17 cellular contexts compared by ENCODE assay signal in genomic region chrX:110157444-110157843, GRCh38.
A peak's percentile ranks its signal among the peaks of the same experiment; 100 is the strongest.
DNase-seq lines count a peak whose midpoint lies in the region; ATAC-seq and TF ChIP-seq lines count a peak whose summit lies in the region.
"Had no signal": no experiment of that assay in that cellular context is flagged by ENCODE, and none has a peak within 500 bp of the region (broad histone marks: within the 10 kb centered on the region; RNA-seq: fewer than 3 reads in every experiment).

No MANE protein-coding gene starts in this region.

- CTCF ChIA-PET in activated naive CD4-positive, alpha-beta T cell treated with anti-CD3 and anti-CD28 coated beads, Interleukin-2, amount 10 ng/mL, durations not matched to agents 7 days and 5 days (lab: Charles Lee): interaction anchor here (2.4 to 21.0 kb wide), 4 partner anchors 11 to 255 kb away, joined by 10 to 409 read pairs (median 14); no protein-coding TSS in a partner anchor

- DNase-seq in activated naive CD4-positive, alpha-beta T cell treated with anti-CD3 and anti-CD28 coated beads, Interleukin-2, amount 10 ng/mL, durations not matched to agents 7 days and 5 days: no peak
- DNase-seq in activated naive CD4-positive, alpha-beta T cell treated with anti-CD3 and anti-CD28 coated beads, Interleukin-2, amount 50 U/mL, for 16 hours: no peak
- DNase-seq in erythroblast (lab: John Stamatoyannopoulos, UW) (peak; percentile 13 to 23), left cardiac atrium (no peak), cardiac septum (ENCODE audit: low spot score) (no peak)
- no peak for DNase-seq in stimulated activated effector memory CD8-positive, alpha-beta T cell treated with anti-CD3 and anti-CD28 coated beads, Interleukin-12 subunit alpha, Interleukin-12 subunit beta, amount 100 ng/mL, for 72 hours (ENCODE audit: low spot score in 2 of 2)
- DNase-seq: CD4-positive, CD25-positive, alpha-beta regulatory T cell; CD8-positive, alpha-beta T cell; DMS 273 treated with DMSO at 0.1 percent for 48 hours; DMS79; EL; GDM1; GM23248; H7; HCEC 1CT had no signal

- peaks cover 1% of the 10 kb centered on the region for H3K36me3 Mint-ChIP-seq in activated naive CD4-positive, alpha-beta T cell treated with anti-CD3 and anti-CD28 coated beads, Interleukin-2, amount 10 ng/mL, durations not matched to agents 7 days and 5 days
- peaks cover 7% of the 10 kb centered on the region for H3K36me3 Mint-ChIP-seq in stimulated activated effector memory CD8-positive, alpha-beta T cell treated with anti-CD3 and anti-CD28 coated beads, Interleukin-12 subunit alpha, Interleukin-12 subunit beta, amount 100 ng/mL, for 72 hours

- H3K27ac Mint-ChIP-seq in activated naive CD4-positive, alpha-beta T cell treated with anti-CD3 and anti-CD28 coated beads, Interleukin-2, amount 10 ng/mL, durations not matched to agents 7 days and 5 days: peak overlapping the region; percentile 24
- H3K27ac Mint-ChIP-seq in stimulated activated effector memory CD8-positive, alpha-beta T cell treated with anti-CD3 and anti-CD28 coated beads, Interleukin-12 subunit alpha, Interleukin-12 subunit beta, amount 100 ng/mL, for 72 hours: peak overlapping the region; percentile 38
- H3K27ac Mint-ChIP-seq: B cell; CD8-positive, alpha-beta T cell had no signal

- TF ChIP-seq POLR2A in erythroblast (IDR thresholded peaks at IDR 0.05; ENCODE audit: low read length): no peak

- no peak overlapping the region for H3K4me3 Mint-ChIP-seq in activated naive CD4-positive, alpha-beta T cell treated with anti-CD3 and anti-CD28 coated beads, Interleukin-2, amount 10 ng/mL, durations not matched to agents 7 days and 5 days
- no peak overlapping the region for H3K4me3 Mint-ChIP-seq in stimulated activated effector memory CD8-positive, alpha-beta T cell treated with anti-CD3 and anti-CD28 coated beads, Interleukin-12 subunit alpha, Interleukin-12 subunit beta, amount 100 ng/mL, for 72 hours
- H3K4me3 Mint-ChIP-seq: B cell; CD4-positive, CD25-positive, alpha-beta regulatory T cell; CD8-positive, alpha-beta T cell had no signal

- no peaks in the 10 kb centered on the region for H3K9me3 Mint-ChIP-seq in activated naive CD4-positive, alpha-beta T cell treated with anti-CD3 and anti-CD28 coated beads, Interleukin-2, amount 10 ng/mL, durations not matched to agents 7 days and 5 days
- H3K9me3 Mint-ChIP-seq in stimulated activated effector memory CD8-positive, alpha-beta T cell treated with anti-CD3 and anti-CD28 coated beads, Interleukin-12 subunit alpha, Interleukin-12 subunit beta, amount 100 ng/mL, for 72 hours: no peaks in the 10 kb centered on the region
- H3K9me3 Mint-ChIP-seq: CD4-positive, CD25-positive, alpha-beta regulatory T cell; CD8-positive, alpha-beta T cell had no signal

- intact Hi-C loops in left cardiac atrium (cut with DNase I) (loop anchor here in 1 of 2 donors (5.0 kb wide), 1 partner anchor 255 kb away; no protein-coding TSS in a partner anchor), cardiac septum (cut with DNase I) (no loop called here)

- no peak for ATAC-seq in stimulated activated effector memory CD8-positive, alpha-beta T cell treated with anti-CD3 and anti-CD28 coated beads, Interleukin-12 subunit alpha, Interleukin-12 subunit beta, amount 100 ng/mL, for 72 hours
- no peak for ATAC-seq in left cardiac atrium
- ATAC-seq: CD8-positive, alpha-beta T cell; GM12878 had no signal

- H3K27me3 Mint-ChIP-seq in activated naive CD4-positive, alpha-beta T cell treated with anti-CD3 and anti-CD28 coated beads, Interleukin-2, amount 10 ng/mL, durations not matched to agents 7 days and 5 days: no peaks in the 10 kb centered on the region
- H3K27me3 Mint-ChIP-seq: B cell; CD4-positive, CD25-positive, alpha-beta regulatory T cell had no signal

- H3K4me1 Mint-ChIP-seq in activated naive CD4-positive, alpha-beta T cell treated with anti-CD3 and anti-CD28 coated beads, Interleukin-2, amount 10 ng/mL, durations not matched to agents 7 days and 5 days: peaks cover 13% of the 10 kb centered on the region
- H3K4me1 Mint-ChIP-seq in stimulated activated effector memory CD8-positive, alpha-beta T cell treated with anti-CD3 and anti-CD28 coated beads, Interleukin-12 subunit alpha, Interleukin-12 subunit beta, amount 100 ng/mL, for 72 hours: peaks cover 12% of the 10 kb centered on the region

Comparison
In these comparisons a context has a peak if more than half of its experiments do, and no peak if none do; other contexts are left out.
1. DNase-seq: peak in erythroblast (2 of 2); none in activated naive CD4-positive, alpha-beta T cell treated with anti-CD3 and anti-CD28 coated beads, Interleukin-2, amount 10 ng/mL, durations not matched to agents 7 days and 5 days (single experiment), activated naive CD4-positive, alpha-beta T cell treated with anti-CD3 and anti-CD28 coated beads, Interleukin-2, amount 50 U/mL, for 16 hours (single experiment), stimulated activated effector memory CD8-positive, alpha-beta T cell treated with anti-CD3 and anti-CD28 coated beads, Interleukin-12 subunit alpha, Interleukin-12 subunit beta, amount 100 ng/mL, for 72 hours (0 of 2), left cardiac atrium (single experiment) and cardiac septum (single experiment).